Comparison of ENCODE assay signal across 32 cellular contexts in the genomic region with DNA sequence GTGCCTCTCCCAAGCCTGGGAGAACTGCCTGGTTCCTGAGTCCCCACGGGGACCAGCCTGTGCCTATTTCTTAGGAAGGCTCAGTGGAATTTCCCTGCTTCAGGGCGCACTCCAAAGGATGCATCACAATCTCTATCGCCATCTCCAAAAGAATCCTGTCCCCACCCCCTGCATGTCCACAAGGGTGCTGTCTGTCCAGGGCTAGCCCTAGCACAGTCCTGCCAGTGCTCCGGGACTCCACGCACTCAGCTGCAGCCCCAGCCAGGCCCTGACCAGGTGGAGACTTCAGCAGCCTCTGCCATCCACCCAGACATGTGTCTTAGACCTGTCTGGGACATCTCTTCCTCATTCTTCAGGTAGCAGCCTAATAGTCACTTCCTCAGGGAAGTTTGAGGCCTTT.
"Had no signal": no experiment of that assay in that cellular context is flagged by ENCODE, and none has a peak within 500 bp of the region (broad histone marks: within the 10 kb centered on the region; RNA-seq: fewer than 3 reads in every experiment).

No MANE protein-coding gene starts in this region.

- H3K4me3 ChIP-seq: adrenal gland, body of pancreas, MG63, SJCRH30, SK-N-MC had no signal

- H3K9me3 ChIP-seq: adrenal gland, body of pancreas, MG63, SJCRH30 had no signal

- H3K27ac Mint-ChIP-seq: activated B cell treated with CpG ODN at 0.5 μM for 24 hours; activated CD4-positive, alpha-beta memory T cell treated with anti-CD3 and anti-CD28 coated beads for 36 hours; activated naive CD4-positive, alpha-beta T cell treated with anti-CD3 and anti-CD28 coated beads for 36 hours; activated naive CD4-positive, alpha-beta T cell treated with anti-CD3 and anti-CD28 coated beads, Interleukin-2, amount 50 U/mL, for 72 hours; activated T-helper 1 cell treated with anti-CD3 and anti-CD28 coated beads, Interleukin-12 subunit alpha, Interleukin-12 subunit beta, Interleukin-2, Interleukin-4 antibody, amounts not matched to agents 30 ng/mL and 10 ng/mL and 1 ng/mL, durations not matched to agents 14 hours and 24 hours and 36 hours; T-cell; T-helper 17 cell had no signal

- H3K27ac ChIP-seq: adrenal gland, body of pancreas, SJCRH30, SK-N-MC, VCaP had no signal

- H3K36me3 ChIP-seq: adrenal gland, MG63, SJCRH30 had no signal

- H3K4me1 Mint-ChIP-seq: activated B cell treated with CpG ODN at 0.5 μM for 24 hours, T-cell had no signal

- H3K4me1 ChIP-seq: adrenal gland, body of pancreas, SJCRH30 had no signal

- DNase-seq: activated B cell treated with CpG ODN at 0.5 μM for 24 hours; activated CD4-positive, alpha-beta memory T cell treated with anti-CD3 and anti-CD28 coated beads for 36 hours; activated CD4-positive, alpha-beta T cell treated with anti-CD3 and anti-CD28 coated beads for 4 hours; activated CD4-positive, alpha-beta T cell treated with anti-CD3 and anti-CD28 coated beads, Interleukin-2, amount 50 U/mL, for 1 hour; activated CD4-positive, CD25-positive, alpha-beta regulatory T cell treated with anti-CD3 and anti-CD28 coated beads, Interleukin-2, amount 50 U/mL, for 72 hours; activated CD8-positive, alpha-beta memory T cell treated with anti-CD3 and anti-CD28 coated beads, Interleukin-2, amount 50 U/mL, for 4 hours; activated gamma-delta T cell treated with Interleukin-2 at 50 U/mL for 16 hours; activated naive CD4-positive, alpha-beta T cell treated with anti-CD3 and anti-CD28 coated beads for 36 hours; activated T-cell treated with anti-CD3 and anti-CD28 coated beads for 4 hours; activated T-cell treated with anti-CD3 and anti-CD28 coated beads, Interleukin-2, amount 50 U/mL, for 4 hours; adrenal gland; body of pancreas; central memory CD4-positive, alpha-beta T cell; Karpas-422; KBM-7; NCI-H1048; NCI-H1105 treated with DMSO at 0.1 percent for 48 hours; NCI-H1436; NCI-H1694; NCI-H1930; NCI-H345; NCI-H524 treated with DMSO at 0.1 percent for 48 hours; NK-92 treated with Interleukin-12 subunit alpha and Interleukin-12 subunit beta, amount 100 ng/mL, for 24 hours; SHP77; SJCRH30; T-cell; T-helper 17 cell had no signal

- ATAC-seq: activated naive CD4-positive, alpha-beta T cell treated with anti-CD3 and anti-CD28 coated beads, Interleukin-2, amount 50 U/mL, for 72 hours; activated T-cell treated with anti-CD3 and anti-CD28 coated beads, Interleukin-2, amount 50 U/mL, for 4 hours; body of pancreas; T-cell; T-helper 17 cell had no signal

- H3K36me3 Mint-ChIP-seq: activated CD4-positive, alpha-beta memory T cell treated with anti-CD3 and anti-CD28 coated beads for 36 hours; activated naive CD4-positive, alpha-beta T cell treated with anti-CD3 and anti-CD28 coated beads, Interleukin-2, amount 50 U/mL, for 72 hours; T-cell had no signal

- H3K4me3 Mint-ChIP-seq: activated B cell treated with CpG ODN at 0.5 μM for 24 hours; activated CD4-positive, alpha-beta memory T cell treated with anti-CD3 and anti-CD28 coated beads for 36 hours; activated naive CD4-positive, alpha-beta T cell treated with anti-CD3 and anti-CD28 coated beads for 36 hours; activated T-cell treated with anti-CD3 and anti-CD28 coated beads, Interleukin-2, amount 50 U/mL, for 4 hours; activated T-helper 1 cell treated with anti-CD3 and anti-CD28 coated beads, Interleukin-12 subunit alpha, Interleukin-12 subunit beta, Interleukin-2, Interleukin-4 antibody, amounts not matched to agents 30 ng/mL and 10 ng/mL and 1 ng/mL, durations not matched to agents 14 hours and 24 hours and 36 hours; T-cell; T-helper 17 cell had no signal

- H3K27me3 ChIP-seq: body of pancreas, MG63 had no signal

- H3K9me3 Mint-ChIP-seq: activated B cell treated with CpG ODN at 0.5 μM for 24 hours; activated CD4-positive, alpha-beta memory T cell treated with anti-CD3 and anti-CD28 coated beads for 36 hours; activated naive CD4-positive, alpha-beta T cell treated with anti-CD3 and anti-CD28 coated beads for 36 hours; activated naive CD4-positive, alpha-beta T cell treated with anti-CD3 and anti-CD28 coated beads, Interleukin-2, amount 50 U/mL, for 72 hours; activated T-cell treated with anti-CD3 and anti-CD28 coated beads, Interleukin-2, amount 50 U/mL, for 4 hours; activated T-helper 1 cell treated with anti-CD3 and anti-CD28 coated beads, Interleukin-12 subunit alpha, Interleukin-12 subunit beta, Interleukin-2, Interleukin-4 antibody, amounts not matched to agents 30 ng/mL and 10 ng/mL and 1 ng/mL, durations not matched to agents 14 hours and 24 hours and 36 hours; T-cell had no signal
